In genomic region chr7:111990597-111990996, GRCh38 we compare ENCODE assay signal across 19 cellular contexts.
"Had no signal": no experiment of that assay in that cellular context is flagged by ENCODE, and none has a peak within 500 bp of the region (broad histone marks: within the 10 kb centered on the region; RNA-seq: fewer than 3 reads in every experiment).

No MANE protein-coding gene starts in this region.

- H3K27ac Mint-ChIP-seq: activated naive CD4-positive, alpha-beta T cell treated with anti-CD3 and anti-CD28 coated beads, Interleukin-2, amount 10 ng/mL, durations not matched to agents 7 days and 5 days; activated T-cell treated with anti-CD3 and anti-CD28 coated beads, Interleukin-2, amount 50 U/mL, for 72 hours; memory B cell; natural killer cell treated with Interleukin-12 subunit alpha and Interleukin-12 subunit beta and Interleukin-15 and Interleukin-18, amount 100 ng/mL, for 72 hours had no signal

- H3K27me3 Mint-ChIP-seq: activated naive CD4-positive, alpha-beta T cell treated with anti-CD3 and anti-CD28 coated beads, Interleukin-2, amount 10 ng/mL, durations not matched to agents 7 days and 5 days had no signal

- H3K9me3 Mint-ChIP-seq: activated naive CD4-positive, alpha-beta T cell treated with anti-CD3 and anti-CD28 coated beads, Interleukin-2, amount 10 ng/mL, durations not matched to agents 7 days and 5 days; activated T-cell treated with anti-CD3 and anti-CD28 coated beads, Interleukin-2, amount 50 U/mL, for 72 hours; memory B cell had no signal

- H3K27ac ChIP-seq: coronary artery, esophagus muscularis mucosa, gastrocnemius medialis, parathyroid adenoma, thyroid gland had no signal

- H3K4me3 Mint-ChIP-seq: activated naive CD4-positive, alpha-beta T cell treated with anti-CD3 and anti-CD28 coated beads, Interleukin-2, amount 10 ng/mL, durations not matched to agents 7 days and 5 days; activated T-cell treated with anti-CD3 and anti-CD28 coated beads, Interleukin-2, amount 50 U/mL, for 72 hours; memory B cell; natural killer cell treated with Interleukin-12 subunit alpha and Interleukin-12 subunit beta and Interleukin-15 and Interleukin-18, amount 100 ng/mL, for 72 hours had no signal

- H3K4me1 Mint-ChIP-seq: activated naive CD4-positive, alpha-beta T cell treated with anti-CD3 and anti-CD28 coated beads, Interleukin-2, amount 10 ng/mL, durations not matched to agents 7 days and 5 days had no signal

- H3K9me3 ChIP-seq: esophagus muscularis mucosa, gastrocnemius medialis, thyroid gland had no signal

- H3K36me3 Mint-ChIP-seq: activated naive CD4-positive, alpha-beta T cell treated with anti-CD3 and anti-CD28 coated beads, Interleukin-2, amount 10 ng/mL, durations not matched to agents 7 days and 5 days; memory B cell; natural killer cell treated with Interleukin-12 subunit alpha and Interleukin-12 subunit beta and Interleukin-15 and Interleukin-18, amount 100 ng/mL, for 72 hours had no signal

- H3K4me1 ChIP-seq: parathyroid adenoma, thyroid gland had no signal

- ATAC-seq: activated T-cell treated with anti-CD3 and anti-CD28 coated beads, Interleukin-2, amount 50 U/mL, for 72 hours; gastrocnemius medialis; natural killer cell treated with Interleukin-12 subunit alpha and Interleukin-12 subunit beta and Interleukin-15 and Interleukin-18, amount 100 ng/mL, for 72 hours; right cardiac atrium; stimulated activated naive CD8-positive, alpha-beta T cell treated with anti-CD3 and anti-CD28 coated beads, Interleukin-15, Interleukin-2, amounts not matched to agents 100 U/mL and 50 U/mL, for 24 hours had no signal

- H3K4me3 ChIP-seq: coronary artery, esophagus muscularis mucosa, gastrocnemius medialis, thyroid gland had no signal

- H3K27me3 ChIP-seq: esophagus muscularis mucosa, gastrocnemius medialis, thyroid gland had no signal

- DNase-seq: activated CD4-positive, alpha-beta T cell treated with anti-CD3 and anti-CD28 coated beads for 4 hours; activated CD4-positive, alpha-beta T cell treated with anti-CD3 and anti-CD28 coated beads, Interleukin-2, amount 50 U/mL, for 48 hours; activated CD4-positive, CD25-positive, alpha-beta regulatory T cell; activated effector memory CD4-positive, alpha-beta T cell treated with Interleukin-2 at 50 U/mL for 16 hours; activated naive CD4-positive, alpha-beta T cell treated with anti-CD3 and anti-CD28 coated beads, Interleukin-2, amount 10 ng/mL, durations not matched to agents 7 days and 5 days; activated T-cell treated with anti-CD3 and anti-CD28 coated beads, Interleukin-2, amount 50 U/mL, for 72 hours; cerebellar nuclear complex; gastrocnemius medialis; hypothalamus; nucleus accumbens; right cardiac atrium; stimulated activated CD4-positive, alpha-beta T cell treated with anti-CD3 and anti-CD28 coated beads, Interleukin-4, amount 100 ng/mL, for 24 hours; stimulated activated naive CD8-positive, alpha-beta T cell treated with anti-CD3 and anti-CD28 coated beads, Interleukin-15, Interleukin-2, amounts not matched to agents 100 U/mL and 50 U/mL, for 24 hours; thyroid gland had no signal

- H3K36me3 ChIP-seq: gastrocnemius medialis, thyroid gland had no signal
